ENCODE assay signal across 1 cellular context in the genomic region with DNA sequence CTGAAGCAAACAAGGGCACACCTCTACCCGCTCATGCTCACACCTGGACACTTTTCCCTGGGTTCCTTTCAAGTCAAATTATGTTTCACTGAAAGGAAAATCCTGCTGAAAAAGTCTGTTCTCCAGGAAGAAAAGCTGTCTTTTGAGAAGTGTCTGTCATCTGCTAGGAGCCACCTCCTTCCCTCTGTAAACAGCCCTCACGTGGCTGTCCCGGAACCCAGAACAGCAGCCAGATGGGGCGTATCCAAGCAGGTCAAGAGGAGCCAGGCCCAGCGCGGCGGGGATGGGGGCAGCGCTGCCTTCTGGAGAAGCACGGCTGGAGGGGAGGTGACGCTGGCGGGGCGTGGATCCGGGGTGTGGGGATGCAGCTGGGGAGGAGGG.
A peak's percentile ranks its signal among the peaks of the same experiment; 100 is the strongest.
TF ChIP-seq lines count a peak whose summit lies in the region.

A gene (minus strand): TSS at position 162 of the 381 bp plus-strand sequence. CDS start 205 bp downstream, outside the sequence.

TF ChIP-seq in HepG2, 621 proteins besides CTCF, POLR2A, EP300 and RAD21 (continued from another document):
- TF ChIP-seq, protein P1, sequence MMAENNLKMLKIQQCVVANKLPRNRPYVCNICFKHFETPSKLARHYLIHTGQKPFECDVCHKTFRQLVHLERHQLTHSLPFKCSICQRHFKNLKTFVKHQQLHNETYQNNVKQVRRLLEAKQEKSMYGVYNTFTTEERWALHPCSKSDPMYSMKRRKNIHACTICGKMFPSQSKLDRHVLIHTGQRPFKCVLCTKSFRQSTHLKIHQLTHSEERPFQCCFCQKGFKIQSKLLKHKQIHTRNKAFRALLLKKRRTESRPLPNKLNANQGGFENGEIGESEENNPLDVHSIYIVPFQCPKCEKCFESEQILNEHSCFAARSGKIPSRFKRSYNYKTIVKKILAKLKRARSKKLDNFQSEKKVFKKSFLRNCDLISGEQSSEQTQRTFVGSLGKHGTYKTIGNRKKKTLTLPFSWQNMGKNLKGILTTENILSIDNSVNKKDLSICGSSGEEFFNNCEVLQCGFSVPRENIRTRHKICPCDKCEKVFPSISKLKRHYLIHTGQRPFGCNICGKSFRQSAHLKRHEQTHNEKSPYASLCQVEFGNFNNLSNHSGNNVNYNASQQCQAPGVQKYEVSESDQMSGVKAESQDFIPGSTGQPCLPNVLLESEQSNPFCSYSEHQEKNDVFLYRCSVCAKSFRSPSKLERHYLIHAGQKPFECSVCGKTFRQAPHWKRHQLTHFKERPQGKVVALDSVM (CRISPR knock-in tag; IDR thresholded peaks at IDR 0.05), result no peak
- TF ChIP-seq ZNF614 (CRISPR knock-in tag; IDR thresholded peaks at IDR 0.05; ENCODE audit: borderline replicate concordance), result no peak
- TF ChIP-seq EEA1 (CRISPR knock-in tag; IDR thresholded peaks at IDR 0.05; ENCODE audit: borderline replicate concordance), result no peak
- TF ChIP-seq HCFC1 (IDR thresholded peaks at IDR 0.05; ENCODE audit: low read depth, low read length), result no peak
- TF ChIP-seq, protein P2, sequence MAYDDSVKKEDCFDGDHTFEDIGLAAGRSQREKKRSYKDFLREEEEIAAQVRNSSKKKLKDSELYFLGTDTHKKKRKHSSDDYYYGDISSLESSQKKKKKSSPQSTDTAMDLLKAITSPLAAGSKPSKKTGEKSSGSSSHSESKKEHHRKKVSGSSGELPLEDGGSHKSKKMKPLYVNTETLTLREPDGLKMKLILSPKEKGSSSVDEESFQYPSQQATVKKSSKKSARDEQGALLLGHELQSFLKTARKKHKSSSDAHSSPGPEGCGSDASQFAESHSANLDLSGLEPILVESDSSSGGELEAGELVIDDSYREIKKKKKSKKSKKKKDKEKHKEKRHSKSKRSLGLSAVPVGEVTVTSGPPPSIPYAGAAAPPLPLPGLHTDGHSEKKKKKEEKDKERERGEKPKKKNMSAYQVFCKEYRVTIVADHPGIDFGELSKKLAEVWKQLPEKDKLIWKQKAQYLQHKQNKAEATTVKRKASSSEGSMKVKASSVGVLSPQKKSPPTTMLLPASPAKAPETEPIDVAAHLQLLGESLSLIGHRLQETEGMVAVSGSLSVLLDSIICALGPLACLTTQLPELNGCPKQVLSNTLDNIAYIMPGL (CRISPR knock-in tag; IDR thresholded peaks at IDR 0.05; ENCODE audit: borderline replicate concordance in 1 of 2, low read depth in 1 of 2), result 0 out of 4 replicates have a peak, but pooled peaks of 1 of the 2 experiments have one; percentile 36
- no peak for TF ChIP-seq RFXAP (CRISPR knock-in tag; IDR thresholded peaks at IDR 0.05; ENCODE audit: borderline replicate concordance)
- peak; percentile 42; the same call in 1 of the 2 replicates for TF ChIP-seq SOX5 (CRISPR knock-in tag; IDR thresholded peaks at IDR 0.05; ENCODE audit: borderline replicate concordance)
- TF ChIP-seq, protein P3, sequence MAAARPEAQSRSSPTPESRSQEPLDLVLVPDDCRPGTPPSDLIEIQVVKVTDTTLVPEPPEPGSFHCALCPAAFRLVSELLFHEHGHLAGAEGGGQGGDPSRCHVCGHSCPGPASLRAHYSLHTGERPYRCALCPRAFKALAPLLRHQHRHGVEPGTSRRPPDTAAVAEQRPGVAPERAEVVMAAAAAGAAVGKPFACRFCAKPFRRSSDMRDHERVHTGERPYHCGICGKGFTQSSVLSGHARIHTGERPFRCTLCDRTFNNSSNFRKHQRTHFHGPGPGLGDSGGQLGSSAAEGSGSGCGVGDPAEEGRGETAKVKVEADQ (CRISPR knock-in tag; IDR thresholded peaks at IDR 0.05; ENCODE audit: borderline replicate concordance), result no peak
- peak in 1 of 2 experiments; percentile 48; a peak in 1 of 4 replicates for TF ChIP-seq KLF16 (CRISPR knock-in tag; IDR thresholded peaks at IDR 0.05)
- TF ChIP-seq, protein P4, sequence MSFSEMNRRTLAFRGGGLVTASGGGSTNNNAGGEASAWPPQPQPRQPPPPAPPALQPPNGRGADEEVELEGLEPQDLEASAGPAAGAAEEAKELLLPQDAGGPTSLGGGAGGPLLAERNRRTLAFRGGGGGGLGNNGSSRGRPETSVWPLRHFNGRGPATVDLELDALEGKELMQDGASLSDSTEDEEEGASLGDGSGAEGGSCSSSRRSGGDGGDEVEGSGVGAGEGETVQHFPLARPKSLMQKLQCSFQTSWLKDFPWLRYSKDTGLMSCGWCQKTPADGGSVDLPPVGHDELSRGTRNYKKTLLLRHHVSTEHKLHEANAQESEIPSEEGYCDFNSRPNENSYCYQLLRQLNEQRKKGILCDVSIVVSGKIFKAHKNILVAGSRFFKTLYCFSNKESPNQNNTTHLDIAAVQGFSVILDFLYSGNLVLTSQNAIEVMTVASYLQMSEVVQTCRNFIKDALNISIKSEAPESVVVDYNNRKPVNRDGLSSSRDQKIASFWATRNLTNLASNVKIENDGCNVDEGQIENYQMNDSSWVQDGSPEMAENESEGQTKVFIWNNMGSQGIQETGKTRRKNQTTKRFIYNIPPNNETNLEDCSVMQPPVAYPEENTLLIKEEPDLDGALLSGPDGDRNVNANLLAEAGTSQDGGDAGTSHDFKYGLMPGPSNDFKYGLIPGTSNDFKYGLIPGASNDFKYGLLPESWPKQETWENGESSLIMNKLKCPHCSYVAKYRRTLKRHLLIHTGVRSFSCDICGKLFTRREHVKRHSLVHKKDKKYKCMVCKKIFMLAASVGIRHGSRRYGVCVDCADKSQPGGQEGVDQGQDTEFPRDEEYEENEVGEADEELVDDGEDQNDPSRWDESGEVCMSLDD (CRISPR knock-in tag; IDR thresholded peaks at IDR 0.05; ENCODE audit: borderline replicate concordance), result no peak
- TF ChIP-seq, protein P5, sequence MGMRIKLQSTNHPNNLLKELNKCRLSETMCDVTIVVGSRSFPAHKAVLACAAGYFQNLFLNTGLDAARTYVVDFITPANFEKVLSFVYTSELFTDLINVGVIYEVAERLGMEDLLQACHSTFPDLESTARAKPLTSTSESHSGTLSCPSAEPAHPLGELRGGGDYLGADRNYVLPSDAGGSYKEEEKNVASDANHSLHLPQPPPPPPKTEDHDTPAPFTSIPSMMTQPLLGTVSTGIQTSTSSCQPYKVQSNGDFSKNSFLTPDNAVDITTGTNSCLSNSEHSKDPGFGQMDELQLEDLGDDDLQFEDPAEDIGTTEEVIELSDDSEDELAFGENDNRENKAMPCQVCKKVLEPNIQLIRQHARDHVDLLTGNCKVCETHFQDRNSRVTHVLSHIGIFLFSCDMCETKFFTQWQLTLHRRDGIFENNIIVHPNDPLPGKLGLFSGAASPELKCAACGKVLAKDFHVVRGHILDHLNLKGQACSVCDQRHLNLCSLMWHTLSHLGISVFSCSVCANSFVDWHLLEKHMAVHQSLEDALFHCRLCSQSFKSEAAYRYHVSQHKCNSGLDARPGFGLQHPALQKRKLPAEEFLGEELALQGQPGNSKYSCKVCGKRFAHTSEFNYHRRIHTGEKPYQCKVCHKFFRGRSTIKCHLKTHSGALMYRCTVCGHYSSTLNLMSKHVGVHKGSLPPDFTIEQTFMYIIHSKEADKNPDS (CRISPR knock-in tag; IDR thresholded peaks at IDR 0.05), result no peak
- TF ChIP-seq, protein P6, sequence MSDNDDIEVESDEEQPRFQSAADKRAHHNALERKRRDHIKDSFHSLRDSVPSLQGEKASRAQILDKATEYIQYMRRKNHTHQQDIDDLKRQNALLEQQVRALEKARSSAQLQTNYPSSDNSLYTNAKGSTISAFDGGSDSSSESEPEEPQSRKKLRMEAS (IDR thresholded peaks at IDR 0.05), result peak; percentile 87
- TF ChIP-seq, protein P7, sequence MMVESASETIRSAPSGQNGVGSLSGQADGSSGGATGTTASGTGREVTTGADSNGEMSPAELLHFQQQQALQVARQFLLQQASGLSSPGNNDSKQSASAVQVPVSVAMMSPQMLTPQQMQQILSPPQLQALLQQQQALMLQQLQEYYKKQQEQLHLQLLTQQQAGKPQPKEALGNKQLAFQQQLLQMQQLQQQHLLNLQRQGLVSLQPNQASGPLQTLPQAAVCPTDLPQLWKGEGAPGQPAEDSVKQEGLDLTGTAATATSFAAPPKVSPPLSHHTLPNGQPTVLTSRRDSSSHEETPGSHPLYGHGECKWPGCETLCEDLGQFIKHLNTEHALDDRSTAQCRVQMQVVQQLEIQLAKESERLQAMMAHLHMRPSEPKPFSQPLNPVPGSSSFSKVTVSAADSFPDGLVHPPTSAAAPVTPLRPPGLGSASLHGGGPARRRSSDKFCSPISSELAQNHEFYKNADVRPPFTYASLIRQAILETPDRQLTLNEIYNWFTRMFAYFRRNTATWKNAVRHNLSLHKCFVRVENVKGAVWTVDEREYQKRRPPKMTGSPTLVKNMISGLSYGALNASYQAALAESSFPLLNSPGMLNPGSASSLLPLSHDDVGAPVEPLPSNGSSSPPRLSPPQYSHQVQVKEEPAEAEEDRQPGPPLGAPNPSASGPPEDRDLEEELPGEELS (CRISPR knock-in tag; IDR thresholded peaks at IDR 0.05), result peak; percentile 31; the same call in 1 of the 2 replicates
- TF ChIP-seq, protein P8, sequence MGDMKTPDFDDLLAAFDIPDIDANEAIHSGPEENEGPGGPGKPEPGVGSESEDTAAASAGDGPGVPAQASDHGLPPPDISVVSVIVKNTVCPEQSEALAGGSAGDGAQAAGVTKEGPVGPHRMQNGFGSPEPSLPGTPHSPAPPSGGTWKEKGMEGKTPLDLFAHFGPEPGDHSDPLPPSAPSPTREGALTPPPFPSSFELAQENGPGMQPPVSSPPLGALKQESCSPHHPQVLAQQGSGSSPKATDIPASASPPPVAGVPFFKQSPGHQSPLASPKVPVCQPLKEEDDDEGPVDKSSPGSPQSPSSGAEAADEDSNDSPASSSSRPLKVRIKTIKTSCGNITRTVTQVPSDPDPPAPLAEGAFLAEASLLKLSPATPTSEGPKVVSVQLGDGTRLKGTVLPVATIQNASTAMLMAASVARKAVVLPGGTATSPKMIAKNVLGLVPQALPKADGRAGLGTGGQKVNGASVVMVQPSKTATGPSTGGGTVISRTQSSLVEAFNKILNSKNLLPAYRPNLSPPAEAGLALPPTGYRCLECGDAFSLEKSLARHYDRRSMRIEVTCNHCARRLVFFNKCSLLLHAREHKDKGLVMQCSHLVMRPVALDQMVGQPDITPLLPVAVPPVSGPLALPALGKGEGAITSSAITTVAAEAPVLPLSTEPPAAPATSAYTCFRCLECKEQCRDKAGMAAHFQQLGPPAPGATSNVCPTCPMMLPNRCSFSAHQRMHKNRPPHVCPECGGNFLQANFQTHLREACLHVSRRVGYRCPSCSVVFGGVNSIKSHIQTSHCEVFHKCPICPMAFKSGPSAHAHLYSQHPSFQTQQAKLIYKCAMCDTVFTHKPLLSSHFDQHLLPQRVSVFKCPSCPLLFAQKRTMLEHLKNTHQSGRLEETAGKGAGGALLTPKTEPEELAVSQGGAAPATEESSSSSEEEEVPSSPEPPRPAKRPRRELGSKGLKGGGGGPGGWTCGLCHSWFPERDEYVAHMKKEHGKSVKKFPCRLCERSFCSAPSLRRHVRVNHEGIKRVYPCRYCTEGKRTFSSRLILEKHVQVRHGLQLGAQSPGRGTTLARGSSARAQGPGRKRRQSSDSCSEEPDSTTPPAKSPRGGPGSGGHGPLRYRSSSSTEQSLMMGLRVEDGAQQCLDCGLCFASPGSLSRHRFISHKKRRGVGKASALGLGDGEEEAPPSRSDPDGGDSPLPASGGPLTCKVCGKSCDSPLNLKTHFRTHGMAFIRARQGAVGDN (CRISPR knock-in tag; IDR thresholded peaks at IDR 0.05), result peak; percentile 46; the same call in 1 of the 2 replicates
- no peak for TF ChIP-seq MEIS1 (CRISPR knock-in tag; IDR thresholded peaks at IDR 0.05; ENCODE audit: borderline replicate concordance)
- no peak for TF ChIP-seq ZNF891 (CRISPR knock-in tag; IDR thresholded peaks at IDR 0.05)
- TF ChIP-seq THAP11 (CRISPR knock-in tag; IDR thresholded peaks at IDR 0.05), result no peak
- TF ChIP-seq ZNF562 (CRISPR knock-in tag; IDR thresholded peaks at IDR 0.05; ENCODE audit: borderline replicate concordance), result no peak
- TF ChIP-seq, protein P9, sequence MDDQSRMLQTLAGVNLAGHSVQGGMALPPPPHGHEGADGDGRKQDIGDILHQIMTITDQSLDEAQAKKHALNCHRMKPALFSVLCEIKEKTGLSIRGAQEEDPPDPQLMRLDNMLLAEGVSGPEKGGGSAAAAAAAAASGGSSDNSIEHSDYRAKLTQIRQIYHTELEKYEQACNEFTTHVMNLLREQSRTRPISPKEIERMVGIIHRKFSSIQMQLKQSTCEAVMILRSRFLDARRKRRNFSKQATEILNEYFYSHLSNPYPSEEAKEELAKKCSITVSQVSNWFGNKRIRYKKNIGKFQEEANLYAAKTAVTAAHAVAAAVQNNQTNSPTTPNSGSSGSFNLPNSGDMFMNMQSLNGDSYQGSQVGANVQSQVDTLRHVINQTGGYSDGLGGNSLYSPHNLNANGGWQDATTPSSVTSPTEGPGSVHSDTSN (CRISPR knock-in tag; IDR thresholded peaks at IDR 0.05; ENCODE audit: borderline replicate concordance), result no peak
- TF ChIP-seq U2AF1 (optimal IDR thresholded peaks at IDR 0.05; ENCODE audit: low read depth, low read length), result no peak
